17 cellular contexts compared by ENCODE assay signal in genomic region chr2:194103941-194104655, GRCh38.
DNase-seq lines count a peak whose midpoint lies in the region; ATAC-seq, FAIRE-seq and TF ChIP-seq lines count a peak whose summit lies in the region.
"Had no signal": no experiment of that assay in that cellular context is flagged by ENCODE, and none has a peak within 500 bp of the region (broad histone marks: within the 10 kb centered on the region; RNA-seq: fewer than 3 reads in every experiment).

No MANE protein-coding gene starts in this region.

- H3K27me3 Mint-ChIP-seq in stimulated activated memory B cell treated with anti-CD40 and anti-IgM and Interleukin-4, amounts not matched to agents 10 μg/mL and 1 μg/mL and 100 μg/mL, for 72 hours: no peaks in the 10 kb centered on the region
- H3K27me3 Mint-ChIP-seq: activated naive CD4-positive, alpha-beta T cell treated with anti-CD3 and anti-CD28 coated beads, Interleukin-2, amount 50 U/mL, for 24 hours had no signal

- 0% methylated on average over 2 of the region's 2 CpGs for WGBS in HepG2 (ENCODE audit: low lambda C conversion rate)
- WGBS in right lobe of liver (ENCODE audit: insufficient coverage, low coverage, low lambda C conversion rate, missing lambda C conversion rate): 38% methylated on average over 2 of the region's 2 CpGs
- 70 to 85% (median 77%) methylated on average over 2 of the region's 2 CpGs for WGBS in adrenal gland, 4 donors

- H3K27me3 ChIP-seq in HepG2 (ENCODE audit: control insufficient read depth in 1 of 2, insufficient read depth in 2 of 2, low read length in 2 of 2) (no peaks in the 10 kb centered on the region), right lobe of liver (no peaks in the 10 kb centered on the region), adrenal gland (no peaks in the 10 kb centered on the region)
- H3K27me3 ChIP-seq: pancreas, stomach had no signal

- DNase-seq in HepG2 (ENCODE audit: low spot score) (no peak), right lobe of liver (no peak), NOMO-1 treated with DMSO at 0.1 percent for 48 hours (lab: John Stamatoyannopoulos, UW; ENCODE audit: unreplicated experiment) (peak; percentile 50), adrenal gland (no peak), germinal center (ENCODE audit: low spot score) (no peak)
- no peak for DNase-seq in activated CD4-positive, alpha-beta T cell treated with anti-CD3 and anti-CD28 coated beads, Interleukin-2, amount 50 U/mL, for 1 hour
- DNase-seq: activated CD4-positive, alpha-beta T cell treated with anti-CD3 and anti-CD28 coated beads, Interleukin-2, amount 50 U/mL, for 4 hours; DMS79; left ventricle myocardium superior; NCI-H226; pancreas; stomach had no signal

- ATAC-seq in HepG2: no peak
- no peak for ATAC-seq in right lobe of liver
- peak; percentile 8 for ATAC-seq in HG02852 (IDR thresholded peaks at IDR 0.05; ENCODE audit: unreplicated experiment)
- no peak for ATAC-seq in stimulated activated memory B cell treated with anti-CD40 and anti-IgM and Interleukin-4, amounts not matched to agents 10 μg/mL and 1 μg/mL and 100 μg/mL, for 72 hours

- peaks cover 6% of the 10 kb centered on the region for H3K4me1 Mint-ChIP-seq in stimulated activated memory B cell treated with anti-CD40 and anti-IgM and Interleukin-4, amounts not matched to agents 10 μg/mL and 1 μg/mL and 100 μg/mL, for 72 hours
- H3K4me1 Mint-ChIP-seq: activated naive CD4-positive, alpha-beta T cell treated with anti-CD3 and anti-CD28 coated beads, Interleukin-2, amount 50 U/mL, for 24 hours had no signal

- in situ Hi-C loops in HepG2 (cut with HindIII; ENCODE audit: extremely low pct_ligation_motif_present, low pct_unique_long_range_greater_than_20kb): no loop called here

- no peak for FAIRE-seq in HepG2 (lab: Jason Lieb, UNC)
- FAIRE-seq: colon, frontal cortex, pancreas had no signal

- TF ChIP-seq POLR2A in HepG2 (IDR thresholded peaks at IDR 0.05; ENCODE audit: insufficient read depth in 1 of 2, low read depth in 2 of 2, low read length in 2 of 2) (no peak), right lobe of liver (IDR thresholded peaks at IDR 0.05) (no peak), adrenal gland (IDR thresholded peaks at IDR 0.05) (no peak)

- H3K4me3 Mint-ChIP-seq in stimulated activated memory B cell treated with anti-CD40 and anti-IgM and Interleukin-4, amounts not matched to agents 10 μg/mL and 1 μg/mL and 100 μg/mL, for 72 hours: no peak overlapping the region
- H3K4me3 Mint-ChIP-seq: activated naive CD4-positive, alpha-beta T cell treated with anti-CD3 and anti-CD28 coated beads, Interleukin-2, amount 50 U/mL, for 24 hours had no signal

- BruUV-seq in HepG2 (replicated peaks; lab: Mats Ljungman, UMichigan): no TSS peak

- H3K27ac Mint-ChIP-seq in stimulated activated memory B cell treated with anti-CD40 and anti-IgM and Interleukin-4, amounts not matched to agents 10 μg/mL and 1 μg/mL and 100 μg/mL, for 72 hours: peak overlapping the region; percentile 54
- H3K27ac Mint-ChIP-seq: activated naive CD4-positive, alpha-beta T cell treated with anti-CD3 and anti-CD28 coated beads, Interleukin-2, amount 50 U/mL, for 24 hours had no signal

- CTCF ChIA-PET in HepG2 (lab: Yijun Ruan, JAX; ENCODE audit: low intra/inter-chr PET ratio, low total read pairs): no interaction called here

- no peaks in the 10 kb centered on the region for H3K36me3 ChIP-seq in HepG2 (replicated peaks in 1 of 2; ENCODE audit: control insufficient read depth in 1 of 2, insufficient read depth in 2 of 2, low read length in 2 of 2)
- H3K36me3 ChIP-seq in right lobe of liver: no peaks in the 10 kb centered on the region
- H3K36me3 ChIP-seq in adrenal gland (replicated peaks in 1 of 2): no peaks in the 10 kb centered on the region
- H3K36me3 ChIP-seq: pancreas, stomach had no signal

- no peaks in the 10 kb centered on the region for H4K20me1 ChIP-seq in HepG2 (ENCODE audit: insufficient read depth, low read length)

- H3K9me3 ChIP-seq in HepG2 (ENCODE audit: low read length): no peaks in the 10 kb centered on the region
- H3K9me3 ChIP-seq in right lobe of liver: no peaks in the 10 kb centered on the region
- H3K9me3 ChIP-seq in adrenal gland (replicated peaks in 1 of 3): no peaks in the 10 kb centered on the region
- H3K9me3 ChIP-seq: pancreas, stomach had no signal

- no peak overlapping the region for H3K9ac ChIP-seq in HepG2 (ENCODE audit: insufficient read depth, low read depth, low read length)

- H3K4me3 ChIP-seq in HepG2 (replicated peaks in 1 of 3; ENCODE audit: insufficient read depth in 1 of 3, low read depth in 2 of 3, low read length in 3 of 3): no peak overlapping the region
- no peak overlapping the region for H3K4me3 ChIP-seq in right lobe of liver
- no peak overlapping the region for H3K4me3 ChIP-seq in adrenal gland
- H3K4me3 ChIP-seq: pancreas, stomach had no signal

- POLR2A ChIA-PET in HepG2 (lab: Yijun Ruan, JAX): no interaction called here

- H3K36me3 Mint-ChIP-seq in stimulated activated memory B cell treated with anti-CD40 and anti-IgM and Interleukin-4, amounts not matched to agents 10 μg/mL and 1 μg/mL and 100 μg/mL, for 72 hours: no peaks in the 10 kb centered on the region
- H3K36me3 Mint-ChIP-seq: activated naive CD4-positive, alpha-beta T cell treated with anti-CD3 and anti-CD28 coated beads, Interleukin-2, amount 50 U/mL, for 24 hours had no signal

- TF ChIP-seq EP300 in HepG2 (IDR thresholded peaks at IDR 0.05; ENCODE audit: low read depth in 2 of 2, low read length in 2 of 2) (no peak), HepG2 (CRISPR knock-in tag; IDR thresholded peaks at IDR 0.05; ENCODE audit: borderline replicate concordance) (no peak)

- intact Hi-C loops in HepG2 (cut with micrococcal nuclease; ENCODE audit: unreplicated experiment): no loop called here
- intact Hi-C loops in right lobe of liver (cut with DNase I): no loop called here
- intact Hi-C loops in adrenal gland (cut with DNase I): no loop called here

- H3K27ac ChIP-seq in HepG2 (ENCODE audit: extremely low read length, insufficient read depth, low read length) (no peak overlapping the region), right lobe of liver (no peak overlapping the region), adrenal gland (no peak overlapping the region)
- H3K27ac ChIP-seq: pancreas, stomach had no signal

- H2AFZ ChIP-seq in HepG2 (ENCODE audit: low read length): no peak overlapping the region

- no peaks in the 10 kb centered on the region for H3K4me1 ChIP-seq in HepG2 (ENCODE audit: insufficient read depth, low read length)
- H3K4me1 ChIP-seq in right lobe of liver: no peaks in the 10 kb centered on the region
- H3K4me1 ChIP-seq in adrenal gland (replicated peaks in 1 of 2): no peaks in the 10 kb centered on the region
- H3K4me1 ChIP-seq: pancreas, stomach had no signal

- TF ChIP-seq RAD21 in HepG2 (CRISPR knock-in tag; IDR thresholded peaks at IDR 0.05): no peak

- no peaks in the 10 kb centered on the region for H3K9me3 Mint-ChIP-seq in stimulated activated memory B cell treated with anti-CD40 and anti-IgM and Interleukin-4, amounts not matched to agents 10 μg/mL and 1 μg/mL and 100 μg/mL, for 72 hours
- H3K9me3 Mint-ChIP-seq: activated naive CD4-positive, alpha-beta T cell treated with anti-CD3 and anti-CD28 coated beads, Interleukin-2, amount 50 U/mL, for 24 hours had no signal

- no peak overlapping the region for H3K4me2 ChIP-seq in HepG2 (ENCODE audit: low read depth, low read length)

- no peaks in the 10 kb centered on the region for H3K79me2 ChIP-seq in HepG2 (ENCODE audit: insufficient read depth, low read length)

- TF ChIP-seq CTCF in HepG2 (CRISPR knock-in tag; IDR thresholded peaks at IDR 0.05) (no peak), right lobe of liver (IDR thresholded peaks at IDR 0.05) (no peak), adrenal gland (IDR thresholded peaks at IDR 0.05) (no peak)

TF ChIP-seq in HepG2, 621 proteins besides CTCF, POLR2A, EP300 and RAD21:
- no peak for TF ChIP-seq NFYC (CRISPR knock-in tag; IDR thresholded peaks at IDR 0.05)
- TF ChIP-seq ZUFSP (CRISPR knock-in tag; IDR thresholded peaks at IDR 0.05; ENCODE audit: borderline replicate concordance): no peak
- TF ChIP-seq SIN3B (IDR thresholded peaks at IDR 0.05; ENCODE audit: low read length): no peak
- no peak for TF ChIP-seq RXRA (CRISPR knock-in tag; IDR thresholded peaks at IDR 0.05)
- TF ChIP-seq CEBPB (IDR thresholded peaks at IDR 0.05; ENCODE audit: borderline replicate concordance, low read depth, low read length): 0 out of 2 replicates have a peak, but pooled peaks have one; percentile 7
- TF ChIP-seq TAF1 (CRISPR knock-in tag; IDR thresholded peaks at IDR 0.05): no peak
